In genomic region chr4:25958110-25958509, GRCh38 we compare ENCODE assay signal across 22 cellular contexts.
"Had no signal": no experiment of that assay in that cellular context is flagged by ENCODE, and none has a peak within 500 bp of the region (broad histone marks: within the 10 kb centered on the region; RNA-seq: fewer than 3 reads in every experiment).

No MANE protein-coding gene starts in this region.

- H3K9me3 ChIP-seq: colonic mucosa had no signal

- H3K4me1 ChIP-seq: colonic mucosa had no signal

- DNase-seq: activated CD4-positive, alpha-beta memory T cell treated with anti-CD3 and anti-CD28 coated beads, Interleukin-2, amount 10 ng/mL, durations not matched to agents 7 days and 5 days; activated CD4-positive, alpha-beta T cell treated with anti-CD3 and anti-CD28 coated beads for 36 hours; activated CD4-positive, alpha-beta T cell treated with anti-CD3 and anti-CD28 coated beads, Interleukin-2, amount 10 ng/mL, durations not matched to agents 24 days and 14 days; activated CD4-positive, alpha-beta T cell treated with anti-CD3 and anti-CD28 coated beads, Interleukin-2, amount 50 U/mL, for 4 hours; activated CD4-positive, CD25-positive, alpha-beta regulatory T cell; activated CD4-positive, CD25-positive, alpha-beta regulatory T cell treated with anti-CD3 and anti-CD28 coated beads, Interleukin-2, amount 50 U/mL, for 72 hours; activated CD8-positive, alpha-beta memory T cell treated with anti-CD3 and anti-CD28 coated beads, Interleukin-2, amount 50 U/mL, for 48 hours; activated gamma-delta T cell; activated naive CD4-positive, alpha-beta T cell; activated naive CD4-positive, alpha-beta T cell treated with anti-CD3 and anti-CD28 coated beads, Interleukin-2, amount 10 ng/mL, durations not matched to agents 7 days and 5 days; activated naive CD8-positive, alpha-beta T cell treated with anti-CD3 and anti-CD28 coated beads, Interleukin-2, amount 10 ng/mL, durations not matched to agents 7 days and 5 days; activated T-cell treated with anti-CD3 and anti-CD28 coated beads for 4 hours; activated T-cell treated with anti-CD3 and anti-CD28 coated beads, Interleukin-2, amount 50 U/mL, for 24 hours; activated T-cell treated with anti-CD3 and anti-CD28 coated beads, Interleukin-2, amount 50 U/mL, for 72 hours; brain microvascular endothelial cell; colonic mucosa; effector memory CD4-positive, alpha-beta T cell; endodermal cell; foreskin fibroblast; T-helper 2 cell had no signal

- H3K4me3 ChIP-seq: colonic mucosa had no signal

- ATAC-seq: activated CD4-positive, alpha-beta T cell treated with anti-CD3 and anti-CD28 coated beads for 36 hours; activated naive CD4-positive, alpha-beta T cell treated with anti-CD3 and anti-CD28 coated beads, Interleukin-2, amount 50 U/mL, for 72 hours; activated T-cell treated with anti-CD3 and anti-CD28 coated beads, Interleukin-2, amount 50 U/mL, for 72 hours; esophagus mucosa had no signal

- H3K27ac ChIP-seq: brain microvascular endothelial cell, colonic mucosa had no signal

- H3K36me3 ChIP-seq: brain microvascular endothelial cell, colonic mucosa had no signal
